ENCODE assay signal across 25 cellular contexts in genomic region chr3:126320517-126321293, GRCh38. TPM values are rescaled to one million over a fixed set of nuclear protein-coding genes. Genes with fewer than 3 reads are reported as not detected.
"Had no signal": no experiment of that assay in that cellular context is flagged by ENCODE, and none has a peak within 500 bp of the region (broad histone marks: within the 10 kb centered on the region; RNA-seq: fewer than 3 reads in every experiment).

No MANE protein-coding gene starts in this region.

- H3K4me3 Mint-ChIP-seq: activated CD4-positive, alpha-beta memory T cell treated with anti-CD3 and anti-CD28 coated beads, Interleukin-2, amount 10 ng/mL, durations not matched to agents 7 days and 5 days; activated naive CD8-positive, alpha-beta T cell treated with anti-CD3 and anti-CD28 coated beads for 36 hours; activated T-cell treated with anti-CD3 and anti-CD28 coated beads, Interleukin-2, amount 50 U/mL, for 24 hours; activated T-helper 17 cell treated with anti-CD3 and anti-CD28 coated beads, Interleukin-2, amount 50 U/mL, for 72 hours; dendritic cell treated with granulocyte-macrophage colony-stimulating factor and Interleukin-4, amounts not matched to agents 40 ng/mL and 50 ng/mL, for 4 days; memory B cell; nephron; T-helper 17 cell had no signal

- H3K4me1 Mint-ChIP-seq: activated CD4-positive, alpha-beta memory T cell treated with anti-CD3 and anti-CD28 coated beads, Interleukin-2, amount 10 ng/mL, durations not matched to agents 7 days and 5 days; activated naive CD8-positive, alpha-beta T cell treated with anti-CD3 and anti-CD28 coated beads for 36 hours; activated T-helper 17 cell treated with anti-CD3 and anti-CD28 coated beads, Interleukin-2, amount 50 U/mL, for 72 hours; memory B cell; nephron; T-helper 17 cell had no signal

- H3K27me3 ChIP-seq: hepatocyte, thyroid gland had no signal

- H2AFZ ChIP-seq: hepatocyte had no signal

- H3K4me1 ChIP-seq: thyroid gland had no signal

- H3K9me3 ChIP-seq: thyroid gland had no signal

- H3K36me3 ChIP-seq: thyroid gland had no signal

- H3K4me3 ChIP-seq: hepatocyte, SK-N-MC, thyroid gland had no signal

- H3K36me3 Mint-ChIP-seq: activated naive CD8-positive, alpha-beta T cell treated with anti-CD3 and anti-CD28 coated beads for 36 hours; memory B cell had no signal

- H3K27me3 Mint-ChIP-seq: activated naive CD8-positive, alpha-beta T cell treated with anti-CD3 and anti-CD28 coated beads for 36 hours; activated T-cell treated with anti-CD3 and anti-CD28 coated beads, Interleukin-2, amount 50 U/mL, for 24 hours had no signal

- ATAC-seq: activated T-helper 17 cell treated with anti-CD3 and anti-CD28 coated beads, Interleukin-2, amount 50 U/mL, for 72 hours; T-helper 17 cell had no signal

- H3K27ac Mint-ChIP-seq: activated CD4-positive, alpha-beta memory T cell treated with anti-CD3 and anti-CD28 coated beads, Interleukin-2, amount 10 ng/mL, durations not matched to agents 7 days and 5 days; activated naive CD8-positive, alpha-beta T cell treated with anti-CD3 and anti-CD28 coated beads for 36 hours; activated T-cell treated with anti-CD3 and anti-CD28 coated beads, Interleukin-2, amount 50 U/mL, for 24 hours; activated T-helper 17 cell treated with anti-CD3 and anti-CD28 coated beads, Interleukin-2, amount 50 U/mL, for 72 hours; dendritic cell treated with granulocyte-macrophage colony-stimulating factor and Interleukin-4, amounts not matched to agents 40 ng/mL and 50 ng/mL, for 4 days; memory B cell; nephron; T-helper 17 cell had no signal

- H3K79me2 ChIP-seq: hepatocyte had no signal

- H3K27ac ChIP-seq: hepatocyte, SK-N-MC, thyroid gland had no signal

- H3K9me3 Mint-ChIP-seq: activated CD4-positive, alpha-beta memory T cell treated with anti-CD3 and anti-CD28 coated beads, Interleukin-2, amount 10 ng/mL, durations not matched to agents 7 days and 5 days; activated naive CD8-positive, alpha-beta T cell treated with anti-CD3 and anti-CD28 coated beads for 36 hours; activated T-cell treated with anti-CD3 and anti-CD28 coated beads, Interleukin-2, amount 50 U/mL, for 24 hours; dendritic cell treated with granulocyte-macrophage colony-stimulating factor and Interleukin-4, amounts not matched to agents 40 ng/mL and 50 ng/mL, for 4 days had no signal

- DNase-seq: activated CD4-positive, alpha-beta memory T cell treated with anti-CD3 and anti-CD28 coated beads, Interleukin-2, amount 10 ng/mL, durations not matched to agents 7 days and 5 days; activated CD4-positive, alpha-beta T cell treated with anti-CD3 and anti-CD28 coated beads for 48 hours; activated CD4-positive, CD25-positive, alpha-beta regulatory T cell; activated naive CD4-positive, alpha-beta T cell treated with Interleukin-2 at 50 U/mL for 16 hours; activated naive CD8-positive, alpha-beta T cell treated with anti-CD3 and anti-CD28 coated beads for 36 hours; activated T-cell treated with anti-CD3 and anti-CD28 coated beads, Interleukin-2, amount 50 U/mL, for 24 hours; amygdala; effector CD4-positive, alpha-beta T cell; erythroblast; foreskin melanocyte; glutamatergic neuron; nucleus accumbens; stimulated activated CD4-positive, alpha-beta T cell treated with anti-CD3 and anti-CD28 coated beads, Interleukin-4, amount 100 ng/mL, for 1 hour; stimulated activated naive CD4-positive, alpha-beta T cell treated with Interleukin-2 at 50 U/mL for 16 hours; substantia nigra; SW 1271; T-helper 17 cell; thyroid gland had no signal

- H3K4me2 ChIP-seq: hepatocyte had no signal

RNA-seq across cellular contexts. Expression of gene KLF15, which starts 36.5 kb away (rescaled TPM):
- total RNA-seq: activated CD4-positive, alpha-beta memory T cell treated with anti-CD3 and anti-CD28 coated beads, Interleukin-2, amount 10 ng/mL, durations not matched to agents 7 days and 5 days; mononuclear cell had no signal
